Comparison of ENCODE assay signal across 1 cellular context in genomic region chr9:112380771-112381181, GRCh38.
TF ChIP-seq lines count a peak whose summit lies in the region.

No MANE protein-coding gene starts in this region.

TF ChIP-seq in IMR-90, 13 proteins besides CTCF, POLR2A, EP300 and RAD21 (continued from another document):
- TF ChIP-seq BHLHE40 (IDR thresholded peaks at IDR 0.05; ENCODE audit: low read depth, low read length) (no peak), USF2 (IDR thresholded peaks at IDR 0.05; ENCODE audit: low read depth, low read length) (no peak), ELK1 (IDR thresholded peaks at IDR 0.05; ENCODE audit: borderline replicate concordance, low read depth, low read length) (no peak), RCOR1 (IDR thresholded peaks at IDR 0.05; ENCODE audit: insufficient replicate concordance, low read length) (no peak), CEBPB (IDR thresholded peaks at IDR 0.05; ENCODE audit: low read depth, low read length) (no peak)
